Comparison of ENCODE assay signal across 9 cellular contexts in genomic region chr1:164561461-164561860, GRCh38. TPM values are rescaled to one million over a fixed set of nuclear protein-coding genes. Genes with fewer than 3 reads are reported as not detected.
DNase-seq lines count a peak whose midpoint lies in the region; ATAC-seq and TF ChIP-seq lines count a peak whose summit lies in the region.
"Had no signal": no experiment of that assay in that cellular context is flagged by ENCODE, and none has a peak within 500 bp of the region (broad histone marks: within the 10 kb centered on the region; RNA-seq: fewer than 3 reads in every experiment).

No MANE protein-coding gene starts in this region.

- H3K36me3 Mint-ChIP-seq in osteocyte (ENCODE audit: unreplicated experiment) = peaks cover 7% of the 10 kb centered on the region

- H3K9me3 Mint-ChIP-seq in osteocyte (ENCODE audit: unreplicated experiment) = no peaks in the 10 kb centered on the region

- ATAC-seq in HG02678 (IDR thresholded peaks at IDR 0.05; ENCODE audit: unreplicated experiment) (no peak), HG03354 (IDR thresholded peaks at IDR 0.05; ENCODE audit: poor library complexity, severe bottlenecking, unreplicated experiment) (no peak)

- H3K27ac Mint-ChIP-seq in osteocyte (ENCODE audit: unreplicated experiment) = peak overlapping the region; percentile 95

- H3K4me1 Mint-ChIP-seq in osteocyte (ENCODE audit: unreplicated experiment) = peaks cover 42% of the 10 kb centered on the region

- TF ChIP-seq CTCF in epithelial cell of proximal tubule (conservative IDR thresholded peaks at IDR 0.05; ENCODE audit: low read depth, low read length) (no peak), osteocyte (IDR thresholded peaks at IDR 0.05) (no peak)

- H3K27me3 Mint-ChIP-seq in osteocyte (ENCODE audit: unreplicated experiment) = no peaks in the 10 kb centered on the region

- H3K4me3 Mint-ChIP-seq in osteocyte (ENCODE audit: unreplicated experiment) = peak overlapping the region; percentile 97

- DNase-seq in Ammon's horn (ENCODE audit: low spot score) (peak; percentile 33), NCI-H748 (lab: John Stamatoyannopoulos, UW; ENCODE audit: unreplicated experiment) (peak; percentile 22), epithelial cell of proximal tubule (ENCODE audit: low read depth) (no peak), osteocyte (ENCODE audit: extremely low spot score, unreplicated experiment) (no peak), foreskin melanocyte (no peak), HuH-7 (ENCODE audit: low spot score) (no peak)
- DNase-seq: activated CD8-positive, alpha-beta memory T cell treated with anti-CD3 and anti-CD28 coated beads, Interleukin-2, amount 50 U/mL, for 48 hours had no signal

- peak overlapping the region; percentile 56 for H3K4me3 ChIP-seq in epithelial cell of proximal tubule (ENCODE audit: low read depth, low read length)

RNA-seq across cellular contexts. Expression of gene PBX1, which starts 2.5 kb away (rescaled TPM):
- total RNA-seq in epithelial cell of proximal tubule = 3.0 and 4.4 TPM in 2 replicates
- total RNA-seq in osteocyte = 27.9 and 29.7 TPM in 2 replicates

Comparison
In these comparisons a context has a peak if more than half of its experiments do, and no peak if none do; other contexts are left out.
1. DNase-seq: peak in Ammon's horn (single experiment) and NCI-H748 (single experiment); none in epithelial cell of proximal tubule (single experiment), osteocyte (single experiment), foreskin melanocyte (single experiment) and HuH-7 (single experiment).